In the genomic region with DNA sequence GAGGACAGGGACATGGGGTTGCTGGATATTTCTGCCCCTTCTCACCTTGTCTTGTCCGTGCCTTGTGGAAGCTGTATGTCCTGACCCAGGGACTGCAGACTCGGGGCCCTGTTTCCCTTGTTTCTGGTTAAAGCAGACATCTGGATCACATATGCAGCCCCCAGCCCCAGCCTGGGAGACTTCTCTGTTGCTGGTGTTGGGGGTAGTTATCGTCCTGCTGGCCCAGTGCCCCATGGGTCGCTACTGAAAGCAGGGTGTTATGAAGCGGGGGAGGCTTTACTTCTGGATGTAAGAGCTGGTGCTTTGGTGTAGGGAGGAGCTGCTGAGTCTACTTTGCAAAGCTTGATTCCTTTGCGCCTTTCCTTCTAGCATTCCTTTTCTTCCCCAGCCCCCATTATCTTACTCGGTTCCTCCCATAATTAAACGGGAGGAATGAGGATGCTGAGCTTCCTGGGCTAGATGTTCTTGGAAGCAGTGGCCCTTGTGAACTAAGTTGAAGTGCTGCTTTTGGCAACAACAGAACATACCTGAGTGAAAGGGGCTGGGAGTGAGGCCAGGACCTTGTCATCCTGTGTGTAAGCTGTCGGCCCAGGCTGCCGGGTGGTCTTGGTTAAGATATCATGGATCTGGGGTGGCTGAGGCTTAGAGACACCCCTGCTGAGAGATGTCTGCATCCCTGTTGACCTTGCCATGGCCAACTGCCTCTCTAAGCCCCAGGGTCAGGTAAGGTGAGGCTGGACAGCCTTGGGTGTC, we compare ENCODE assay signal across 9 cellular contexts. TPM values are rescaled to one million over a fixed set of nuclear protein-coding genes. Genes with fewer than 3 reads are reported as not detected.
DNase-seq lines count a peak whose midpoint lies in the region; ATAC-seq and TF ChIP-seq lines count a peak whose summit lies in the region.
"Had no signal": no experiment of that assay in that cellular context is flagged by ENCODE, and none has a peak within 500 bp of the region (broad histone marks: within the 10 kb centered on the region; RNA-seq: fewer than 3 reads in every experiment).

No MANE protein-coding gene starts in this region.

- peaks cover 66% of the 10 kb centered on the region for H3K4me1 Mint-ChIP-seq in activated naive CD4-positive, alpha-beta T cell treated with anti-CD3 and anti-CD28 coated beads, Interleukin-2, amount 50 U/mL, for 24 hours
- peaks cover 53% of the 10 kb centered on the region for H3K4me1 Mint-ChIP-seq in memory B cell

- no peak for TF ChIP-seq POLR2A in transverse colon (IDR thresholded peaks at IDR 0.05)

- TF ChIP-seq CTCF in ascending aorta (IDR thresholded peaks at IDR 0.05) (no peak), transverse colon (IDR thresholded peaks at IDR 0.05) (no peak)

- WGBS in transverse colon (ENCODE audit: low coverage in 1 of 2), 2 donors, result 48% methylated on average over 10 of the region's 10 CpGs; no CpG with 5 or more reads in 1 of the 2 donors

- peaks cover 41% of the 10 kb centered on the region for H3K36me3 Mint-ChIP-seq in activated naive CD4-positive, alpha-beta T cell treated with anti-CD3 and anti-CD28 coated beads, Interleukin-2, amount 50 U/mL, for 24 hours
- H3K36me3 Mint-ChIP-seq in memory B cell, result peaks cover 21% of the 10 kb centered on the region

- no peak for DNase-seq in activated naive CD4-positive, alpha-beta T cell treated with anti-CD3 and anti-CD28 coated beads, Interleukin-2, amount 50 U/mL, for 16 hours
- DNase-seq in ascending aorta (ENCODE audit: low spot score in 2 of 2) (no peak), memory B cell (ENCODE audit: low spot score in 2 of 2) (no peak), transverse colon (no peak), NCI-H524 (lab: John Stamatoyannopoulos, UW) (no peak), AG08396 (ENCODE audit: low spot score) (no peak), iPS-NIHi7 (ENCODE audit: extremely low spot score) (no peak)
- DNase-seq: Caco-2 had no signal

- in situ Hi-C loops in transverse colon (cut with MboI; ENCODE audit: low pct_ligation_motif_present in 1 of 4, low pct_unique_long_range_greater_than_20kb in 1 of 4, low sequenced_read_pairs in 3 of 4), result loop anchor here in 1 of 4 donors (25.0 kb wide), 1 partner anchor 151 kb away; the partner anchor contains the start of gene STAMBP

- H3K36me3 ChIP-seq in ascending aorta (no peaks in the 10 kb centered on the region), transverse colon (no peaks in the 10 kb centered on the region)

- H3K4me3 ChIP-seq in ascending aorta (peak overlapping the region; percentile 7 to 43), transverse colon (peak overlapping the region in 3 of 4 donors; percentile 3 to 65 (median 19))

- peaks cover 4% of the 10 kb centered on the region for H3K9me3 Mint-ChIP-seq in activated naive CD4-positive, alpha-beta T cell treated with anti-CD3 and anti-CD28 coated beads, Interleukin-2, amount 50 U/mL, for 24 hours
- peaks cover 5% of the 10 kb centered on the region for H3K9me3 Mint-ChIP-seq in memory B cell

- peak overlapping the region; percentile 92 for H3K4me3 Mint-ChIP-seq in activated naive CD4-positive, alpha-beta T cell treated with anti-CD3 and anti-CD28 coated beads, Interleukin-2, amount 50 U/mL, for 24 hours
- H3K4me3 Mint-ChIP-seq in memory B cell, result peak overlapping the region; percentile 86

- H3K9me3 ChIP-seq in ascending aorta (no peaks in the 10 kb centered on the region), transverse colon (no peaks in the 10 kb centered on the region)
- H3K9me3 ChIP-seq: Caco-2 had no signal

- intact Hi-C loops in ascending aorta (cut with DNase I) (no loop called here), transverse colon (cut with DNase I; ENCODE audit: low total_unique reads) (loop anchor here (10.0 kb wide), 2 partner anchors 63 to 163 kb away; partner anchors contain the start of genes DGUOK and STAMBP)

- H3K27me3 Mint-ChIP-seq in activated naive CD4-positive, alpha-beta T cell treated with anti-CD3 and anti-CD28 coated beads, Interleukin-2, amount 50 U/mL, for 24 hours, result no peaks in the 10 kb centered on the region
- no peaks in the 10 kb centered on the region for H3K27me3 Mint-ChIP-seq in memory B cell

- no peak for TF ChIP-seq EP300 in transverse colon (IDR thresholded peaks at IDR 0.05; ENCODE audit: low read depth)

- H3K27me3 ChIP-seq in ascending aorta, result no peaks in the 10 kb centered on the region
- H3K27me3 ChIP-seq in transverse colon, result no peaks in the 10 kb centered on the region

- H3K4me1 ChIP-seq in ascending aorta, result peaks cover 6 to 25% of the 10 kb centered on the region in 2 donors
- peaks cover 23 to 50% (median 43%) of the 10 kb centered on the region in 4 donors for H3K4me1 ChIP-seq in transverse colon

- H3K27ac ChIP-seq in ascending aorta, result no peak overlapping the region
- peak overlapping the region in 2 of 4 donors; percentile 9 to 30 for H3K27ac ChIP-seq in transverse colon

- ATAC-seq in memory B cell (ENCODE audit: low read depth), result no peak

- H3K27ac Mint-ChIP-seq in activated naive CD4-positive, alpha-beta T cell treated with anti-CD3 and anti-CD28 coated beads, Interleukin-2, amount 50 U/mL, for 24 hours, result peak overlapping the region; percentile 52
- peak overlapping the region; percentile 19 for H3K27ac Mint-ChIP-seq in memory B cell

RNA-seq across cellular contexts. Expression of gene TET3, which starts 3.4 kb away (rescaled TPM):
- total RNA-seq in ascending aorta, result 22.7 TPM
- total RNA-seq in transverse colon, result 10 to 100 TPM; 20.2 to 26.9 (median 22.5) TPM
